Comparison of ENCODE assay signal across 22 cellular contexts in genomic region chr14:71060795-71061455, GRCh38.
DNase-seq lines count a peak whose midpoint lies in the region; ATAC-seq and TF ChIP-seq lines count a peak whose summit lies in the region.
"Had no signal": no experiment of that assay in that cellular context is flagged by ENCODE, and none has a peak within 500 bp of the region (broad histone marks: within the 10 kb centered on the region; RNA-seq: fewer than 3 reads in every experiment).

No MANE protein-coding gene starts in this region.

- DNase-seq in CD8-positive, alpha-beta T cell: no peak
- DNase-seq in cardiac fibroblast (ENCODE audit: low read depth in 2 of 2) (peak; percentile 40 to 47), RKO (ENCODE audit: low spot score) (no peak), WERI-Rb-1 (no peak), germinal center (ENCODE audit: low spot score) (no peak)
- DNase-seq: activated gamma-delta T cell; body of pancreas; dorsolateral prefrontal cortex; GDM1; glutamatergic neuron; left ventricle myocardium superior; NCI-H1092 treated with DMSO at 0.1 percent for 48 hours; NCI-H2107; NCI-H748 treated with DMSO at 0.1 percent for 48 hours; SHP77 treated with DMSO at 0.1 percent for 48 hours; stimulated activated CD4-positive, alpha-beta T cell treated with anti-CD3 and anti-CD28 coated beads, Interleukin-4, amount 100 ng/mL, for 24 hours had no signal

- no peaks in the 10 kb centered on the region for H3K79me2 ChIP-seq in ACC112 (ENCODE audit: control insufficient read depth, insufficient read depth, low read length, unreplicated experiment)

- no peaks in the 10 kb centered on the region for H3K9me3 ChIP-seq in CD8-positive, alpha-beta T cell (ENCODE audit: low read length)
- peaks cover 4% of the 10 kb centered on the region for H3K9me3 ChIP-seq in mesodermal cell (ENCODE audit: control insufficient read depth, low read length)
- peaks cover 3% of the 10 kb centered on the region for H3K9me3 ChIP-seq in WERI-Rb-1 (ENCODE audit: severe bottlenecking)
- H3K9me3 ChIP-seq: body of pancreas, prostate gland had no signal

- CTCF ChIA-PET in CD8-positive, alpha-beta T cell (lab: Charles Lee): interaction anchor here (1.2 to 1.5 kb wide), 2 partner anchors 11 to 692 kb away, joined by 4 to 6 read pairs; no protein-coding TSS in a partner anchor

- peak overlapping the region; percentile 10 for H3K27ac Mint-ChIP-seq in CD8-positive, alpha-beta T cell
- H3K27ac Mint-ChIP-seq: T-helper 1 cell treated with Interleukin-12 subunit alpha and Interleukin-12 subunit beta and Interleukin-4 antibody, amounts not matched to agents 30 μg/mL and 1 μg/mL, for 36 hours had no signal

- H3K4me1 Mint-ChIP-seq in CD8-positive, alpha-beta T cell (ENCODE audit: low read depth): peaks cover 6% of the 10 kb centered on the region

- H3K36me3 ChIP-seq in ACC112 (ENCODE audit: insufficient read depth, low read length): peaks cover 41% of the 10 kb centered on the region
- H3K36me3 ChIP-seq in CD8-positive, alpha-beta T cell (ENCODE audit: insufficient read depth, low read length): peaks cover 42% of the 10 kb centered on the region
- H3K36me3 ChIP-seq in mesodermal cell (ENCODE audit: control insufficient read depth, insufficient read depth, low read length): peaks cover 72% of the 10 kb centered on the region
- peaks cover 49% of the 10 kb centered on the region for H3K36me3 ChIP-seq in WERI-Rb-1

- H3K36me3 Mint-ChIP-seq in CD8-positive, alpha-beta T cell: peaks cover 82% of the 10 kb centered on the region

- no peak for TF ChIP-seq CTCF in CD8-positive, alpha-beta T cell (IDR thresholded peaks at IDR 0.05)
- TF ChIP-seq CTCF in cardiac fibroblast (IDR thresholded peaks at IDR 0.05; ENCODE audit: low read depth, low read length) (no peak), WERI-Rb-1 (IDR thresholded peaks at IDR 0.05; ENCODE audit: low read depth, low read length) (no peak)

- H3K27me3 Mint-ChIP-seq in CD8-positive, alpha-beta T cell (ENCODE audit: low read depth): no peaks in the 10 kb centered on the region

- peaks cover 4% of the 10 kb centered on the region for H3K9me3 Mint-ChIP-seq in CD8-positive, alpha-beta T cell

- H3K27ac ChIP-seq in ACC112 (ENCODE audit: low read depth, low read length) (peak overlapping the region; percentile 48), mesodermal cell (ENCODE audit: low read depth, low read length, severe bottlenecking) (peak overlapping the region; percentile 36), WERI-Rb-1 (no peak overlapping the region)
- H3K27ac ChIP-seq in CD8-positive, alpha-beta T cell (ENCODE audit: low read depth, low read length): no peak overlapping the region
- H3K27ac ChIP-seq: body of pancreas, prostate gland, skin epidermis had no signal

- intact Hi-C loops in CD8-positive, alpha-beta T cell (cut with DNase I, micrococcal nuclease): no loop called here

- no peak overlapping the region for H2AFZ ChIP-seq in ACC112 (ENCODE audit: low read length, unreplicated experiment)

- no peak overlapping the region for H3K4me3 Mint-ChIP-seq in CD8-positive, alpha-beta T cell
- H3K4me3 Mint-ChIP-seq: T-helper 1 cell treated with Interleukin-12 subunit alpha and Interleukin-12 subunit beta and Interleukin-4 antibody, amounts not matched to agents 30 μg/mL and 1 μg/mL, for 36 hours had no signal

- H3K27me3 ChIP-seq in ACC112 (ENCODE audit: insufficient read depth, low read length) (no peaks in the 10 kb centered on the region), WERI-Rb-1 (ENCODE audit: insufficient read depth, low read depth, severe bottlenecking) (no peaks in the 10 kb centered on the region)
- no peaks in the 10 kb centered on the region for H3K27me3 ChIP-seq in CD8-positive, alpha-beta T cell (ENCODE audit: insufficient read depth, low read length)
- H3K27me3 ChIP-seq: body of pancreas, dorsolateral prefrontal cortex had no signal

- peaks cover 37% of the 10 kb centered on the region for H3K4me1 ChIP-seq in ACC112 (ENCODE audit: control insufficient read depth, insufficient read depth, low read length, unreplicated experiment)
- H3K4me1 ChIP-seq in CD8-positive, alpha-beta T cell (ENCODE audit: insufficient read depth, low read length): no peaks in the 10 kb centered on the region
- peaks cover 11% of the 10 kb centered on the region for H3K4me1 ChIP-seq in mesodermal cell (ENCODE audit: control insufficient read depth, insufficient read depth, low read length, poor library complexity, severe bottlenecking)
- H3K4me1 ChIP-seq: body of pancreas, prostate gland had no signal

- WGBS in mesodermal cell (ENCODE audit: insufficient coverage in 2 of 2), 2 experiments: 75 to 100% methylated on average over 1 to 2 of the region's 2 CpGs

- no peak overlapping the region for H3K4me3 ChIP-seq in ACC112 (ENCODE audit: low read depth, low read length)
- H3K4me3 ChIP-seq in CD8-positive, alpha-beta T cell (ENCODE audit: low read depth, low read length): no peak overlapping the region
- H3K4me3 ChIP-seq in cardiac fibroblast (replicated peaks in 1 of 2; ENCODE audit: low read depth in 2 of 2, low read length in 2 of 2): no peak overlapping the region
- no peak overlapping the region for H3K4me3 ChIP-seq in mesodermal cell (ENCODE audit: extremely low read depth, insufficient read depth, low read length, poor library complexity, severe bottlenecking)
- no peak overlapping the region for H3K4me3 ChIP-seq in WERI-Rb-1 (ENCODE audit: low read depth, low read length)
- H3K4me3 ChIP-seq: body of pancreas, dorsolateral prefrontal cortex, GM12878, prostate gland, skin epidermis had no signal

- no peak for ATAC-seq in CD8-positive, alpha-beta T cell
- ATAC-seq: body of pancreas, GM12878, left ventricle myocardium superior had no signal

- POLR2A ChIA-PET in CD8-positive, alpha-beta T cell (lab: Charles Lee): no interaction called here

Comparison
In these comparisons a context has a peak if more than half of its experiments do, and no peak if none do; other contexts are left out.
1. H3K27ac ChIP-seq: peak in ACC112 (single experiment) and mesodermal cell (single experiment); none in CD8-positive, alpha-beta T cell (single experiment) and WERI-Rb-1 (single experiment).
2. DNase-seq: peak in cardiac fibroblast (2 of 2); none in CD8-positive, alpha-beta T cell (0 of 7), RKO (single experiment), WERI-Rb-1 (single experiment) and germinal center (single experiment).